22 cellular contexts compared by ENCODE assay signal in the genomic region with DNA sequence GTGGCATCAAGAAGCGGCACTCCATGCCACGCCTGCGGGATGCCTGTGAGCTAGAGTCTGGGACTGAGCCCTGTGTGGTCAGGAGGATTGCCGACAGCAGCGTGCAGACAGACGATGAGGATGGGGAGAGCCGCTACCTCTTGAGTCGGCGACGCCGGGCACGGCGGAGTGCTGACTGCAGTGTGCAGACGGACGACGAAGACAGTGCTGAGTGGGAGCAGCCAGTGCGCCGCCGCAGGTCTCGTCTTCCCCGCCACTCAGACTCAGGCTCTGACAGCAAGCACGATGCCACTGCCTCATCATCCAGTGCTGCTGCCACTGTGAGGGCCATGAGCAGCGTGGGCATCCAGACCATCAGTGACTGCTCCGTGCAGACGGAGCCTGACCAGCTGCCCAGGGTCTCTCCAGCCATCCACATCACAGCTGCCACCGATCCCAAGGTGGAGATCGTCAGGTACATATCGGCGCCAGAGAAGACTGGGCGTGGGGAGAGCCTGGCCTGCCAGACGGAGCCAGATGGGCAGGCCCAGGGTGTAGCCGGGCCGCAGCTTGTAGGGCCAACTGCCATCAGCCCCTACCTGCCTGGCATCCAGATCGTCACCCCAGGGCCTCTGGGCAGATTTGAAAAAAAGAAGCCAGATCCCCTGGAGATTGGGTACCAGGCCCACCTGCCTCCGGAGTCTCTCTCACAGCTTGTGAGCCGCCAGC. TPM values are rescaled to one million over a fixed set of nuclear protein-coding genes. Genes with fewer than 3 reads are reported as not detected.
DNase-seq lines count a peak whose midpoint lies in the region; ATAC-seq, FAIRE-seq and TF ChIP-seq lines count a peak whose summit lies in the region.
"Had no signal": no experiment of that assay in that cellular context is flagged by ENCODE, and none has a peak within 500 bp of the region (broad histone marks: within the 10 kb centered on the region; RNA-seq: fewer than 3 reads in every experiment).

No MANE protein-coding gene starts in this region.

- TF ChIP-seq POLR2A in H1 (IDR thresholded peaks at IDR 0.05; ENCODE audit: control extremely low read depth in 1 of 2, low read depth in 2 of 2, low read length in 2 of 2) (no peak), spleen (IDR thresholded peaks at IDR 0.05) (no peak)

- intact Hi-C loops in spleen (cut with DNase I; ENCODE audit: low total_unique reads), result no loop called here

- TF ChIP-seq RAD21 in H1 (IDR thresholded peaks at IDR 0.05 in 1 of 2, conservative IDR thresholded peaks at IDR 0.05 in 1 of 2; ENCODE audit: low read depth in 2 of 2, low read length in 2 of 2), result no peak

- H3K18ac ChIP-seq in H9 (ENCODE audit: insufficient read length, low read depth, low read length) (no peak overlapping the region), H1 (ENCODE audit: extremely low read depth, low read length) (no peak overlapping the region)

- no peaks in the 10 kb centered on the region for H3K4me1 Mint-ChIP-seq in H9

- H2BK120ac ChIP-seq in H9 (ENCODE audit: low read depth, low read length, poor library complexity, severe bottlenecking), result no peak overlapping the region
- no peak overlapping the region for H2BK120ac ChIP-seq in H1 (replicated peaks; ENCODE audit: low read depth, low read length)

- peaks cover 22 to 94% (median 84%) of the 10 kb centered on the region in 10 experiments for H3K4me1 ChIP-seq in BLaER1 treated with 17β-estradiol and CSF1 and Interleukin-3, amounts not matched to agents 10 nM and 100 nM
- H3K4me1 ChIP-seq in H9 (ENCODE audit: insufficient read depth, low read length) (no peaks in the 10 kb centered on the region), H1 (replicated peaks in 1 of 4; ENCODE audit: control insufficient read depth in 3 of 4, insufficient read depth in 4 of 4, low read length in 3 of 4) (no peaks in the 10 kb centered on the region), osteoblast (ENCODE audit: insufficient read depth, low read length) (no peaks in the 10 kb centered on the region), spleen (no peaks in the 10 kb centered on the region)
- H3K4me1 ChIP-seq: A549, Caco-2 had no signal

- peaks cover 0 to 25% (median 0%) of the 10 kb centered on the region in 11 experiments; a peak in 5 of 22 replicates for H4K20me1 ChIP-seq in BLaER1 treated with 17β-estradiol and CSF1 and Interleukin-3, amounts not matched to agents 10 nM and 100 nM
- H4K20me1 ChIP-seq in H9 (ENCODE audit: control insufficient read depth, insufficient read depth, insufficient read length) (no peaks in the 10 kb centered on the region), H1 (replicated peaks in 1 of 2; ENCODE audit: control insufficient read depth in 1 of 2, insufficient read depth in 2 of 2, low read length in 2 of 2) (no peaks in the 10 kb centered on the region), osteoblast (ENCODE audit: insufficient read depth, low read length) (no peaks in the 10 kb centered on the region)

- H2BK12ac ChIP-seq in H9 (ENCODE audit: insufficient read length, low read depth, low read length) (no peak overlapping the region), H1 (ENCODE audit: low read depth, low read length) (no peak overlapping the region)

- peak overlapping the region; percentile 49 to 85 (median 75) for H3K4me2 ChIP-seq in BLaER1 treated with 17β-estradiol and CSF1 and Interleukin-3, amounts not matched to agents 10 nM and 100 nM
- H3K4me2 ChIP-seq in H9 (ENCODE audit: insufficient read depth, insufficient read length, low read length) (no peak overlapping the region), H1 (ENCODE audit: insufficient read depth in 1 of 2, low read depth in 2 of 2, low read length in 2 of 2) (no peak overlapping the region), osteoblast (ENCODE audit: insufficient read depth, low read length) (no peak overlapping the region)
- H3K4me2 ChIP-seq: A549, KMS-11 had no signal

- H4K8ac ChIP-seq in H9 (replicated peaks; ENCODE audit: insufficient read length, low read depth, low read length) (no peak overlapping the region), H1 (ENCODE audit: extremely low read depth, insufficient read depth, low read length) (peak overlapping the region; percentile 31)

- H2AK5ac ChIP-seq in H9 (ENCODE audit: insufficient read length, low read length), result no peak overlapping the region
- H2AK5ac ChIP-seq in H1 (ENCODE audit: low read depth, low read length), result no peak overlapping the region

- H3T11ph ChIP-seq in H9 (ENCODE audit: low read length), result no peak overlapping the region

- H2BK15ac ChIP-seq in H9 (ENCODE audit: low read depth, low read length), result no peak overlapping the region
- H2BK15ac ChIP-seq in H1 (ENCODE audit: low read length), result no peak overlapping the region

- no peak overlapping the region for H3K4me3 Mint-ChIP-seq in H9
- H3K4me3 Mint-ChIP-seq: CD8-positive, alpha-beta T cell; IgD-negative memory B cell had no signal

- CTCF ChIA-PET in H1 (lab: Charles Lee; ENCODE audit: partially characterized antibody), result interaction anchor here (0.6 to 7.9 kb wide), 13 partner anchors 9 to 276 kb away, joined by 3 to 39 read pairs (median 5); no protein-coding TSS in a partner anchor

- TF ChIP-seq CTCF in H9 (conservative IDR thresholded peaks at IDR 0.05) (no peak), H1 (IDR thresholded peaks at IDR 0.05; ENCODE audit: control extremely low read depth in 1 of 3, insufficient read depth in 1 of 3, low read depth in 1 of 3, low read length in 3 of 3) (no peak), osteoblast (IDR thresholded peaks at IDR 0.05; ENCODE audit: extremely low read depth, low read depth, low read length) (peak; percentile 1), spleen (IDR thresholded peaks at IDR 0.05 in 8 of 11, conservative IDR thresholded peaks at IDR 0.05 in 3 of 11) (no peak)

- H4K5ac ChIP-seq in H9 (ENCODE audit: insufficient read length, low read depth, low read length) (no peak overlapping the region), H1 (ENCODE audit: insufficient read length, low read depth, low read length) (no peak overlapping the region)

- POLR2A ChIA-PET in H1 (lab: Charles Lee; ENCODE audit: partially characterized antibody), result no interaction called here

- no peaks in the 10 kb centered on the region for H3K79me1 ChIP-seq in H9 (ENCODE audit: insufficient read depth, low read depth, low read length, poor library complexity, severe bottlenecking)
- no peaks in the 10 kb centered on the region; the same call in 1 of the 2 replicates for H3K79me1 ChIP-seq in H1 (ENCODE audit: low read depth, low read length)

- 0 out of 22 replicates have a peak overlapping the region, but pooled peaks of 2 of the 11 experiments have one; percentile 38 to 44 for H3K9ac ChIP-seq in BLaER1 treated with 17β-estradiol and CSF1 and Interleukin-3, amounts not matched to agents 10 nM and 100 nM
- H3K9ac ChIP-seq in H9 (ENCODE audit: extremely low read depth, insufficient read length, low read length) (no peak overlapping the region), H1 (replicated peaks in 1 of 4; ENCODE audit: extremely low read depth in 1 of 4, low read depth in 3 of 4, low read length in 3 of 4) (no peak overlapping the region)
- H3K9ac ChIP-seq: KMS-11 had no signal

- H3K27me3 Mint-ChIP-seq in H9 (ENCODE audit: low read depth), result no peaks in the 10 kb centered on the region
- H3K27me3 Mint-ChIP-seq: IgD-negative memory B cell had no signal

- no peaks in the 10 kb centered on the region; a peak in 3 of 22 replicates for H3K27me3 ChIP-seq in BLaER1 treated with 17β-estradiol and CSF1 and Interleukin-3, amounts not matched to agents 10 nM and 100 nM
- H3K27me3 ChIP-seq in H9 (ENCODE audit: insufficient read depth, low read length), result no peaks in the 10 kb centered on the region
- no peaks in the 10 kb centered on the region for H3K27me3 ChIP-seq in H1 (replicated peaks in 1 of 4; ENCODE audit: control insufficient read depth in 3 of 4, extremely low read depth in 1 of 4, insufficient read depth in 3 of 4, low read length in 3 of 4)
- peaks cover 4% of the 10 kb centered on the region for H3K27me3 ChIP-seq in osteoblast (ENCODE audit: insufficient read depth, low read length)
- peaks cover 0 to 16% (median 0%) of the 10 kb centered on the region in 7 donors for H3K27me3 ChIP-seq in spleen (replicated peaks in 1 of 7)

- WGBS in H9 (ENCODE audit: extremely low coverage, insufficient read length, low lambda C conversion rate), result no CpG with 5 or more reads among the region's 36 CpGs
- WGBS in H1 (ENCODE audit: extremely low coverage in 1 of 2, insufficient coverage in 1 of 2, insufficient read length in 1 of 2, insufficient replicate concordance in 2 of 2, low coverage in 1 of 2, low lambda C conversion rate in 2 of 2, missing lambda C conversion rate in 1 of 2), 2 experiments, result 89% methylated on average over 29 of the region's 36 CpGs; no CpG with 5 or more reads in 1 of the 2 experiments
- WGBS in spleen, 5 donors, result 91 to 96% (median 93%) methylated on average over 31 to 36 of the region's 36 CpGs

- no peak overlapping the region for H3K4me3 ChIP-seq in BLaER1 treated with 17β-estradiol and CSF1 and Interleukin-3, amounts not matched to agents 10 nM and 100 nM
- H3K4me3 ChIP-seq in H1 (ENCODE audit: extremely low read depth in 1 of 4, insufficient read depth in 2 of 4, low read depth in 3 of 4, low read length in 4 of 4) (no peak overlapping the region), osteoblast (ENCODE audit: insufficient read depth, low read length) (no peak overlapping the region), spleen (no peak overlapping the region)
- H3K4me3 ChIP-seq: A549 had no signal

- no peak overlapping the region for H3K4ac ChIP-seq in H9 (ENCODE audit: low read depth, low read length)
- H3K4ac ChIP-seq in H1 (replicated peaks; ENCODE audit: insufficient read length, low read depth, low read length), result no peak overlapping the region

- no peak for TF ChIP-seq EP300 in H1 (IDR thresholded peaks at IDR 0.05; ENCODE audit: borderline replicate concordance in 1 of 2, low read depth in 2 of 2, low read length in 2 of 2)

- H2AFZ ChIP-seq in H9 (ENCODE audit: low read length) (no peak overlapping the region), H1 (ENCODE audit: low read length) (no peak overlapping the region), osteoblast (ENCODE audit: low read length) (no peak overlapping the region)

- H3K9me3 ChIP-seq in BLaER1 treated with 17β-estradiol and CSF1 and Interleukin-3, amounts not matched to agents 10 nM and 100 nM (replicated peaks in 1 of 11), result peaks cover 0 to 15% (median 0%) of the 10 kb centered on the region in 11 experiments; a peak in 7 of 22 replicates
- H3K9me3 ChIP-seq in H9 (ENCODE audit: control insufficient read depth, low read depth, low read length), result no peaks in the 10 kb centered on the region
- no peaks in the 10 kb centered on the region for H3K9me3 ChIP-seq in H1 (ENCODE audit: insufficient read depth in 2 of 2, low read depth in 1 of 2, low read length in 1 of 2)
- no peaks in the 10 kb centered on the region for H3K9me3 ChIP-seq in osteoblast (ENCODE audit: low read depth, low read length)
- H3K9me3 ChIP-seq in spleen, result no peaks in the 10 kb centered on the region
- H3K9me3 ChIP-seq: A549, Caco-2 had no signal

- no peak for FAIRE-seq in H1 (lab: Jason Lieb, UNC)
- FAIRE-seq: A549, RCC 7860 had no signal

- no peak for ATAC-seq in HG02798 (IDR thresholded peaks at IDR 0.05; ENCODE audit: poor library complexity, unreplicated experiment)
- ATAC-seq: CD8-positive, alpha-beta T cell; SK-N-SH treated with all-trans-retinoic acid at 6 μM for 48 hours had no signal

- no peaks in the 10 kb centered on the region for H3K36me3 ChIP-seq in BLaER1 treated with 17β-estradiol and CSF1 and Interleukin-3, amounts not matched to agents 10 nM and 100 nM
- H3K36me3 ChIP-seq in H1 (ENCODE audit: control insufficient read depth in 2 of 4, insufficient read depth in 4 of 4, low read length in 3 of 4) (no peaks in the 10 kb centered on the region), osteoblast (ENCODE audit: insufficient read depth, low read length) (no peaks in the 10 kb centered on the region), spleen (no peaks in the 10 kb centered on the region)

- no peak overlapping the region for H2BK20ac ChIP-seq in H9 (ENCODE audit: low read depth, low read length, poor library complexity, severe bottlenecking)
- H2BK20ac ChIP-seq in H1 (ENCODE audit: low read length), result no peak overlapping the region

- H3K36me3 Mint-ChIP-seq in H9 (ENCODE audit: insufficient read depth in 1 of 3, low read depth in 3 of 3), result no peaks in the 10 kb centered on the region
- H3K36me3 Mint-ChIP-seq: CD8-positive, alpha-beta T cell had no signal

- no peak overlapping the region for H3K14ac ChIP-seq in H9 (ENCODE audit: insufficient read depth, low read length)
- H3K14ac ChIP-seq in H1 (ENCODE audit: insufficient read length), result no peak overlapping the region

- H3K27ac Mint-ChIP-seq in H9, result peak overlapping the region in 2 of 3 experiments; percentile 28 to 36; a peak in 1 of 7 replicates
- H3K27ac Mint-ChIP-seq: CD8-positive, alpha-beta T cell; IgD-negative memory B cell had no signal

- H3K9me3 Mint-ChIP-seq in H9, result no peaks in the 10 kb centered on the region
- H3K9me3 Mint-ChIP-seq: CD8-positive, alpha-beta T cell; IgD-negative memory B cell had no signal

- H3K56ac ChIP-seq in H9 (ENCODE audit: insufficient read length, low read depth, low read length) (no peak overlapping the region), H1 (replicated peaks; ENCODE audit: insufficient read length, low read depth, low read length) (no peak overlapping the region)

- H3K23ac ChIP-seq in H9 (ENCODE audit: insufficient read length, low read depth, low read length) (no peak overlapping the region), H1 (ENCODE audit: insufficient read length) (no peak overlapping the region)

- H3K23me2 ChIP-seq in H9 (ENCODE audit: insufficient read length, low read depth, low read length, poor library complexity, severe bottlenecking) (no peaks in the 10 kb centered on the region), H1 (ENCODE audit: low read depth, low read length) (no peaks in the 10 kb centered on the region)

- no peak overlapping the region for H4K91ac ChIP-seq in H9 (ENCODE audit: insufficient read length, low read depth, low read length)
- H4K91ac ChIP-seq in H1 (replicated peaks; ENCODE audit: insufficient read length, low read length), result no peak overlapping the region

- H3K27ac ChIP-seq in BLaER1 treated with 17β-estradiol and CSF1 and Interleukin-3, amounts not matched to agents 10 nM and 100 nM, result no peak overlapping the region
- H3K27ac ChIP-seq in H9 (ENCODE audit: insufficient read length, low read depth, low read length) (no peak overlapping the region), H1 (ENCODE audit: low read depth, low read length) (no peak overlapping the region), osteoblast (ENCODE audit: low read depth, low read length) (no peak overlapping the region), spleen (no peak overlapping the region)
- H3K27ac ChIP-seq: A549, C4-2B, HL-60, KMS-11 had no signal

- H2BK5ac ChIP-seq in H9 (ENCODE audit: insufficient read length, low read length), result no peak overlapping the region
- H2BK5ac ChIP-seq in H1 (ENCODE audit: low read depth, low read length), result no peak overlapping the region

- DNase-seq in H9 (no peak), H1 (ENCODE audit: low read depth in 1 of 2, low spot score in 2 of 2) (no peak), osteoblast (ENCODE audit: insufficient read length, low spot score, missing footprints) (no peak), spleen (no peak), midbrain (lab: John Stamatoyannopoulos, UW) (no peak)
- DNase-seq: AML-193; CD8-positive, alpha-beta T cell; MM.1S; NCI-H1417; NCI-H2081 treated with DMSO at 0.1 percent for 48 hours; NCI-H524; NCI-H748 treated with DMSO at 0.1 percent for 48 hours had no signal

- H3K79me2 ChIP-seq in H9 (ENCODE audit: insufficient read depth, low read length) (no peaks in the 10 kb centered on the region), H1 (ENCODE audit: control insufficient read depth in 1 of 2, insufficient read depth in 2 of 2, low read length in 2 of 2) (no peaks in the 10 kb centered on the region), osteoblast (ENCODE audit: insufficient read depth, low read length) (no peaks in the 10 kb centered on the region)

RNA-seq across cellular contexts. Expression of gene APEH, which starts 16.8 kb away (rescaled TPM):
- total RNA-seq in H9 (2021) (215 and 220 TPM in 2 replicates), osteoblast (98.8 and 101 TPM in 2 replicates), spleen (10 to 100 TPM; 63.1 to 89.5 (median 78.7) TPM)
- 222 and 236 TPM in 2 replicates for total RNA-seq in H1 (2021; fragmentation: NEBNext Ultra II Directional; extraction: Animal tissue kit (Norgen Biotek cat#: 25700))
- polyA plus RNA-seq in H1 (2011; rRNA removed) (260 and 275 TPM in 2 replicates), spleen (10 to 100 TPM; 29.6 to 46.0 (median 42.7) TPM)
- polyA plus RNA-seq in H1 (2011; cell fraction: cytosol; rRNA removed), result 237 TPM
- polyA plus RNA-seq in H1 (2011; cell fraction: nucleus; rRNA removed), result 509 TPM
- 188 to 293 TPM (median 261 TPM) in 4 replicates for polyA plus RNA-seq in H1 (2012, experiment 1 of 2)
- polyA plus RNA-seq in H1 (2012, experiment 2 of 2), result 246 TPM
- polyA plus RNA-seq in H1 (2013, experiment 1 of 2), result 99.8 TPM
- polyA plus RNA-seq in H1 (2013, experiment 2 of 2), result 92.7 TPM
- polyA minus RNA-seq in H1 (2011; rRNA and poly(A)+ RNA removed), result 303 and 366 TPM in 2 replicates
- polyA minus RNA-seq in H1 (2011; cell fraction: cytosol; rRNA and poly(A)+ RNA removed), result 156 TPM
- polyA minus RNA-seq in H1 (2011; cell fraction: nucleus; rRNA and poly(A)+ RNA removed), result 198 TPM

RNA-seq across cellular contexts. Expression of gene MST1, which starts 31.9 kb away (rescaled TPM):
- total RNA-seq in H9 (2021), result 8.9 and 9.3 TPM in 2 replicates
- total RNA-seq in H1 (2021; fragmentation: NEBNext Ultra II Directional; extraction: Animal tissue kit (Norgen Biotek cat#: 25700)), result 6.2 and 8.5 TPM in 2 replicates
- 9.5 and 14.2 TPM in 2 replicates for polyA plus RNA-seq in H1 (2011; rRNA removed)
- 13.9 TPM for polyA plus RNA-seq in H1 (2011; cell fraction: cytosol; rRNA removed)
- 85.9 TPM for polyA plus RNA-seq in H1 (2011; cell fraction: nucleus; rRNA removed)
- 9.0 to 11.8 TPM (median 9.3 TPM) in 4 replicates for polyA plus RNA-seq in H1 (2012, experiment 1 of 2)
- 4.6 TPM for polyA plus RNA-seq in H1 (2012, experiment 2 of 2)
- polyA plus RNA-seq in H1 (2013, experiment 1 of 2), result 8.6 TPM
- 7.0 TPM for polyA plus RNA-seq in H1 (2013, experiment 2 of 2)
- 6.0 and 7.3 TPM in 2 replicates for polyA minus RNA-seq in H1 (2011; rRNA and poly(A)+ RNA removed)
- 13.4 TPM for polyA minus RNA-seq in H1 (2011; cell fraction: cytosol; rRNA and poly(A)+ RNA removed)
- polyA minus RNA-seq in H1 (2011; cell fraction: nucleus; rRNA and poly(A)+ RNA removed), result 23.3 TPM
- total RNA-seq in osteoblast, result 6.5 and 6.9 TPM in 2 replicates
- 10 to 100 TPM; 17.0 to 26.9 (median 21.1) TPM for total RNA-seq in spleen
- 10 to 100 TPM; 28.0 to 65.8 (median 43.4) TPM for polyA plus RNA-seq in spleen

RNA-seq across cellular contexts. Expression of gene RNF123, which starts 32.0 kb away (rescaled TPM):
- total RNA-seq in H9 (2021) (39.9 and 40.6 TPM in 2 replicates), osteoblast (25.0 and 33.3 TPM in 2 replicates), spleen (10 to 100 TPM; 34.9 to 57.5 (median 48.1) TPM)
- total RNA-seq in H1 (2021; fragmentation: NEBNext Ultra II Directional; extraction: Animal tissue kit (Norgen Biotek cat#: 25700)), result 30.5 and 34.2 TPM in 2 replicates
- polyA plus RNA-seq in H1 (2011; rRNA removed) (57.7 and 71.5 TPM in 2 replicates), spleen (10 to 100 TPM; 11.6 to 22.5 (median 18.0) TPM)
- polyA plus RNA-seq in H1 (2011; cell fraction: cytosol; rRNA removed), result 42.3 TPM
- polyA plus RNA-seq in H1 (2011; cell fraction: nucleus; rRNA removed), result 154 TPM
- 14.4 to 33.7 TPM (median 28.7 TPM) in 4 replicates for polyA plus RNA-seq in H1 (2012, experiment 1 of 2)
- polyA plus RNA-seq in H1 (2012, experiment 2 of 2), result 25.2 TPM
- 25.4 TPM for polyA plus RNA-seq in H1 (2013, experiment 1 of 2)
- 26.8 TPM for polyA plus RNA-seq in H1 (2013, experiment 2 of 2)
- polyA minus RNA-seq in H1 (2011; rRNA and poly(A)+ RNA removed), result 49.8 TPM in 2 replicates
- polyA minus RNA-seq in H1 (2011; cell fraction: cytosol; rRNA and poly(A)+ RNA removed), result 26.6 TPM
- 51.9 TPM for polyA minus RNA-seq in H1 (2011; cell fraction: nucleus; rRNA and poly(A)+ RNA removed)

Comparison
In these comparisons a context has a peak if more than half of its experiments do, and no peak if none do; other contexts are left out.
1. H3K4me2 ChIP-seq: peak in BLaER1 treated with 17β-estradiol and CSF1 and Interleukin-3, amounts not matched to agents 10 nM and 100 nM (11 of 11); none in H9 (single experiment), H1 (0 of 2) and osteoblast (single experiment).